In genomic region chr1:163128282-163128681, GRCh38 we compare ENCODE assay signal across 30 cellular contexts. TPM values are rescaled to one million over a fixed set of nuclear protein-coding genes. Genes with fewer than 3 reads are reported as not detected.
"Had no signal": no experiment of that assay in that cellular context is flagged by ENCODE, and none has a peak within 500 bp of the region (broad histone marks: within the 10 kb centered on the region; RNA-seq: fewer than 3 reads in every experiment).

No MANE protein-coding gene starts in this region.

- FAIRE-seq: endothelial cell of umbilical vein, islet of Langerhans, urothelium cell line had no signal

- H3K4me2 ChIP-seq: hepatocyte had no signal

- H3K36me3 ChIP-seq: esophagus muscularis mucosa, gastroesophageal sphincter, heart left ventricle, left lung, neutrophil, prostate gland, right atrium auricular region, sigmoid colon, stomach, tibial nerve, upper lobe of left lung had no signal

- H3K27me3 ChIP-seq: esophagus muscularis mucosa, gastroesophageal sphincter, heart left ventricle, hepatocyte, left lung, neutrophil, right atrium auricular region, sigmoid colon, stomach, testis, tibial nerve, upper lobe of left lung had no signal

- H3K27ac ChIP-seq: foreskin keratinocyte, hepatocyte, left lung, neutrophil, prostate gland, right atrium auricular region, stomach, testis, tibial nerve, upper lobe of left lung had no signal

- ATAC-seq: foreskin keratinocyte; gastroesophageal sphincter; heart left ventricle; left cardiac atrium; left lung; mucosa of descending colon; natural killer cell treated with Interleukin-12 subunit alpha and Interleukin-12 subunit beta and Interleukin-15 and Interleukin-18, amount 100 ng/mL, for 72 hours; stimulated activated effector memory CD8-positive, alpha-beta T cell treated with anti-CD3 and anti-CD28 coated beads, Interleukin-12 subunit alpha, Interleukin-12 subunit beta, amount 100 ng/mL, for 72 hours had no signal

- H2AFZ ChIP-seq: hepatocyte had no signal

- H3K4me3 ChIP-seq: coronary artery, esophagus muscularis mucosa, gastroesophageal sphincter, heart left ventricle, hepatocyte, left lung, mucosa of descending colon, prostate gland, right atrium auricular region, sigmoid colon, stomach, testis, tibial nerve, upper lobe of left lung had no signal

- H3K4me1 ChIP-seq: foreskin keratinocyte, left lung, prostate gland, right atrium auricular region, testis, upper lobe of left lung had no signal

- DNase-seq: dermis blood vessel endothelial cell; effector memory CD4-positive, alpha-beta T cell; foreskin keratinocyte; heart left ventricle; left cardiac atrium; left lung; mesenchymal stem cell; mucosa of descending colon; naive B cell; sigmoid colon; stimulated activated CD4-positive, alpha-beta T cell treated with anti-CD3 and anti-CD28 coated beads, Interleukin-2, amount 100 ng/mL, for 24 hours; stimulated activated CD4-positive, alpha-beta T cell treated with anti-CD3 and anti-CD28 coated beads, Interleukin-4, amount 100 ng/mL, for 24 hours; stimulated activated naive CD4-positive, alpha-beta T cell treated with Interleukin-2 at 50 U/mL for 16 hours; stomach; substantia nigra; testis; upper lobe of left lung had no signal

- H3K79me2 ChIP-seq: hepatocyte had no signal

- H3K9me3 ChIP-seq: esophagus muscularis mucosa, gastroesophageal sphincter, heart left ventricle, left lung, mucosa of descending colon, neutrophil, prostate gland, right atrium auricular region, sigmoid colon, stomach, testis, tibial nerve, upper lobe of left lung had no signal

RNA-seq across cellular contexts. Expression of gene RGS4, which starts 59.1 kb away (rescaled TPM):
- total RNA-seq: natural killer cell treated with Interleukin-12 subunit alpha and Interleukin-12 subunit beta and Interleukin-15 and Interleukin-18, amount 100 ng/mL, for 72 hours had no signal
